Comparison of ENCODE assay signal across 1 cellular context in the genomic region with DNA sequence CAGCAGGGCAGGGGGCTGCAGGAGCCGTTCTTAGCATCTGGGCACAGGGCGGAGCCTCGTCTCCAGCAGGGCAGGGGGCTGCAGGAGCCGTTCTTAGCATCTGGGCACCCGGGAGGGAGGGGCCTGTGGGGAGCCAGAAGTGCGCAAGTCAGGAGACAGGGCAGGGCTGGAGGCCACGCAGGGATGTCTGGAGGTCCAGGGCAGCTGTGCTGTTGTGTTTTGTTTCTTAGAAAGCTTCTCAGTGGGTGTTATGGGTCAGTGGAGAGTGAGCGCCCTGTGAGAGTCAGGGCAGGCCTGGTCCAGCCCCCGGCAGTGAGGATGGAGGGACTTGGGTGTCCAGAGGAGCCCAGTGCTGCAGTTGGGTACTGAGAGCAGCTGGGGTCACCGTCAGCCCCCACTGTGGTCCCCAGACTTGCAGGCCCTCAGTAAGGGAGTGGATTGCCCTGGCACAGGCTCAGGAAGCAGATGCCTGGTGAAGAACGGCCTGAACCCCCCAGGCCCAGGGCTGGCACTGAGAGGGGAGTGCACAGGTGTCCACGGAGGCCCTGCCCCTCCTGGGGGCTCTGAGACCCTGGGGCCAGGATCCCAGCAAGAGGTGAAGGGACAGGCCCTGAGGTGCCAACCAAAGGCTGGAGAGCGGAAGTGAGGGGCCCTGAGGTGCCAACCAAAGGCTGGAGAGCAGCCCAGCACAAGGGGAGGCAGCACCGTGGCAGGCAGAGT.
TF ChIP-seq lines count a peak whose summit lies in the region.

No MANE protein-coding gene starts in this region.

TF ChIP-seq in IMR-90, 13 proteins besides CTCF, POLR2A, EP300 and RAD21:
- TF ChIP-seq BHLHE40 (IDR thresholded peaks at IDR 0.05; ENCODE audit: low read depth, low read length) (no peak), FOS (IDR thresholded peaks at IDR 0.05; ENCODE audit: low read depth, low read length) (no peak), MAZ (IDR thresholded peaks at IDR 0.05; ENCODE audit: borderline replicate concordance, low read depth, low read length) (no peak), RCOR1 (IDR thresholded peaks at IDR 0.05; ENCODE audit: insufficient replicate concordance, low read length) (no peak), RFX5 (IDR thresholded peaks at IDR 0.05; ENCODE audit: low read depth, low read length) (no peak), CHD1 (IDR thresholded peaks at IDR 0.05; ENCODE audit: low read depth, low read length) (no peak), NFE2L2 (IDR thresholded peaks at IDR 0.05; ENCODE audit: low read depth, low read length) (no peak)
- TF ChIP-seq, protein P1, sequence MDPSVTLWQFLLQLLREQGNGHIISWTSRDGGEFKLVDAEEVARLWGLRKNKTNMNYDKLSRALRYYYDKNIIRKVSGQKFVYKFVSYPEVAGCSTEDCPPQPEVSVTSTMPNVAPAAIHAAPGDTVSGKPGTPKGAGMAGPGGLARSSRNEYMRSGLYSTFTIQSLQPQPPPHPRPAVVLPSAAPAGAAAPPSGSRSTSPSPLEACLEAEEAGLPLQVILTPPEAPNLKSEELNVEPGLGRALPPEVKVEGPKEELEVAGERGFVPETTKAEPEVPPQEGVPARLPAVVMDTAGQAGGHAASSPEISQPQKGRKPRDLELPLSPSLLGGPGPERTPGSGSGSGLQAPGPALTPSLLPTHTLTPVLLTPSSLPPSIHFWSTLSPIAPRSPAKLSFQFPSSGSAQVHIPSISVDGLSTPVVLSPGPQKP (IDR thresholded peaks at IDR 0.05; ENCODE audit: borderline replicate concordance, low read depth, low read length): no peak
